Comparison of ENCODE assay signal across 9 cellular contexts in the genomic region with DNA sequence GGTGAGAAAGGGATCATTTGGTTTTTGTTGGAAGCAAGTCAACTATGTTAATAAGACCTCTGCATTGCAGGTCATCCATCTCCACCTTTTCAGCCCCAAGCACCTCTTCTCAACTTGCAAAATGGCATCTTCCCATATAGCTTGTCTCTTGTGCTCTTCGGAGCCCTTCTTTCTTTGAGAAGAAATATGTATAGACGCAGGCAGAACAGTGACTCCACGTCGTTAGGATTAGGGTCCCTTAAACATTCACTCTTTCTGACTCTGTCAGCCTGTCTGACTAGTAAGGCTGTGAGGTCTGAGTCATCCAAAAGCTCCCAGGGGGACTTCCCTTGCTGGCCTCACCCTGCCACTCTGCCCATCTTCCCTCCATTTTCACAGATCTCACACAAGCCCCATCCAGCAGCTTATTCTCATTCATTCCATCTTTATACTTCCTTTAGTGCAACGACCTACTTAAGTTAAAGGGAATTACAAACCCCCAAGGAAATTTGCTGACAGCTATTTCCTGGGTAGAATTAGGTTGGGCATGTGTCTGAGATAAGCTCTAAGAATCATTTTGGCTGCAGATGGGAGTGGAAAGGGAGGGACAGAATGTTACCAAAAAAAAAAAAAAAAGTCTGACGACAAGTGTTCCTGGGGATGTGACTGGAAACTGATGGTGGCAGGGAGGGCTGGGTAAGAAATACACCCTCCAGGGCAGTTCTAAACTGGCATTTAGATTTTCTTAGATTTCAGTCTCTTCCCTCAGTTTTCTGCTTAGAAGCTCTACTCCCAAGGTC. TPM values are rescaled to one million over a fixed set of nuclear protein-coding genes. Genes with fewer than 3 reads are reported as not detected.
DNase-seq lines count a peak whose midpoint lies in the region; ATAC-seq, FAIRE-seq and TF ChIP-seq lines count a peak whose summit lies in the region.
"Had no signal": no experiment of that assay in that cellular context is flagged by ENCODE, and none has a peak within 500 bp of the region (broad histone marks: within the 10 kb centered on the region; RNA-seq: fewer than 3 reads in every experiment).

No MANE protein-coding gene starts in this region.

- no peak overlapping the region for H3K27ac ChIP-seq in dorsolateral prefrontal cortex

- no peak for TF ChIP-seq CTCF in bronchial epithelial cell (IDR thresholded peaks at IDR 0.05; ENCODE audit: insufficient read depth, low read length, severe bottlenecking)
- TF ChIP-seq CTCF in dorsolateral prefrontal cortex (IDR thresholded peaks at IDR 0.05 in 54 of 56, conservative IDR thresholded peaks at IDR 0.05 in 2 of 56; ENCODE audit: low read depth in 1 of 56, partially characterized antibody in 56 of 56): no peak

- ATAC-seq in GM21576 (IDR thresholded peaks at IDR 0.05; ENCODE audit: unreplicated experiment) (peak; percentile 85), Right ventricle myocardium superior (ENCODE audit: poor library complexity) (no peak), GM21528 (IDR thresholded peaks at IDR 0.05; ENCODE audit: low FRiP score, unreplicated experiment) (no peak)

- no peak overlapping the region for H3K4me3 ChIP-seq in bronchial epithelial cell (ENCODE audit: low read depth, low read length)
- no peak overlapping the region for H3K4me3 ChIP-seq in dorsolateral prefrontal cortex

- no peak for FAIRE-seq in bronchial epithelial cell (lab: Jason Lieb, UNC)

- peaks cover 1% of the 10 kb centered on the region for H3K27me3 ChIP-seq in bronchial epithelial cell (ENCODE audit: control insufficient read depth, insufficient read depth, low read length)
- peaks cover 0 to 3% (median 0%) of the 10 kb centered on the region in 45 donors for H3K27me3 ChIP-seq in dorsolateral prefrontal cortex

- DNase-seq in Daoy (ENCODE audit: low read depth) (peak; percentile 49), MV-4-11 (lab: John Stamatoyannopoulos, UW) (peak; percentile 41), bronchial epithelial cell (ENCODE audit: low read depth) (peak; percentile 72), stromal cell of bone marrow (ENCODE audit: low read depth) (peak; percentile 34), Right ventricle myocardium superior (no peak), dorsolateral prefrontal cortex (no peak)
- DNase-seq: right cardiac atrium had no signal

- H3K36me3 ChIP-seq in bronchial epithelial cell (ENCODE audit: control insufficient read depth, insufficient read depth, low read length): no peaks in the 10 kb centered on the region

- intact Hi-C loops in Right ventricle myocardium superior (cut with DNase I) (no loop called here), dorsolateral prefrontal cortex (cut with DNase I) (no loop called here)

RNA-seq across cellular contexts. Expression of gene MEX3C, which starts 37.7 kb away (rescaled TPM):
- total RNA-seq in Daoy (2014; rRNA removed; shearing (Covaris generic)): 25.5 and 26.1 TPM in 2 replicates
- total RNA-seq in bronchial epithelial cell: 40.0 and 41.2 TPM in 2 replicates
- total RNA-seq in Right ventricle myocardium superior: 16.4 TPM
- 10 to 100 TPM; 16.1 to 34.8 (median 23.9) TPM for total RNA-seq in dorsolateral prefrontal cortex

Comparison
In these comparisons a context has a peak if more than half of its experiments do, and no peak if none do; other contexts are left out.
1. DNase-seq: peak in Daoy (single experiment), MV-4-11 (single experiment), bronchial epithelial cell (single experiment) and stromal cell of bone marrow (single experiment); none in Right ventricle myocardium superior (single experiment) and dorsolateral prefrontal cortex (0 of 10).